1 cellular context compared by ENCODE assay signal in genomic region chr7:111138196-111138569, GRCh38.
TF ChIP-seq lines count a peak whose summit lies in the region.

No MANE protein-coding gene starts in this region.

TF ChIP-seq in GM23338, 12 proteins besides CTCF, POLR2A, EP300 and RAD21 (continued from another document):
- TF ChIP-seq ETS1 (IDR thresholded peaks at IDR 0.05) (no peak), EZH2 (IDR thresholded peaks at IDR 0.05; ENCODE audit: low read depth, unreplicated experiment) (no peak)
